In genomic region chr1:180926164-180926981, GRCh38 we compare ENCODE assay signal across 9 cellular contexts. TPM values are rescaled to one million over a fixed set of nuclear protein-coding genes. Genes with fewer than 3 reads are reported as not detected.
DNase-seq lines count a peak whose midpoint lies in the region; ATAC-seq lines count a peak whose summit lies in the region.
"Had no signal": no experiment of that assay in that cellular context is flagged by ENCODE, and none has a peak within 500 bp of the region (broad histone marks: within the 10 kb centered on the region; RNA-seq: fewer than 3 reads in every experiment).

No MANE protein-coding gene starts in this region.

- peaks cover 69% of the 10 kb centered on the region for H3K4me1 ChIP-seq in ectodermal cell (ENCODE audit: control insufficient read depth, insufficient read depth, low read length)
- H3K4me1 ChIP-seq in CD4-positive, alpha-beta memory T cell (ENCODE audit: insufficient read depth, low read length): no peaks in the 10 kb centered on the region

- H3K27me3 Mint-ChIP-seq in naive B cell: peaks cover 0 to 8% (median 5%) of the 10 kb centered on the region in 3 donors
- peaks cover 5% of the 10 kb centered on the region in 2 donors for H3K27me3 Mint-ChIP-seq in CD4-positive, alpha-beta memory T cell

- POLR2A ChIA-PET in CD4-positive, alpha-beta memory T cell (lab: Charles Lee; ENCODE audit: partially characterized antibody): no interaction called here

- H3K4me3 ChIP-seq in ectodermal cell (ENCODE audit: insufficient read depth, low read depth, low read length): no peak overlapping the region
- no peak overlapping the region for H3K4me3 ChIP-seq in CD4-positive, alpha-beta memory T cell (ENCODE audit: low read length in 2 of 2)

- 44 to 45% methylated on average over 14 of the region's 14 CpGs for whole genome bisulfite sequencing in ectodermal cell, 2 experiments

- ATAC-seq in naive B cell (ENCODE audit: low read depth in 2 of 2) (peak; percentile 35 to 39), HG02588 (IDR thresholded peaks at IDR 0.05; ENCODE audit: unreplicated experiment) (no peak)

- intact Hi-C loops in CD4-positive, alpha-beta memory T cell (cut with micrococcal nuclease): no loop called here

- CTCF ChIA-PET in CD4-positive, alpha-beta memory T cell (lab: Charles Lee; ENCODE audit: partially characterized antibody): no interaction called here

- H3K4me3 Mint-ChIP-seq in naive B cell: no peak overlapping the region
- no peak overlapping the region for H3K4me3 Mint-ChIP-seq in CD4-positive, alpha-beta memory T cell
- H3K4me3 Mint-ChIP-seq: immature natural killer cell had no signal

- DNase-seq in NOMO-1 treated with DMSO at 0.1 percent for 48 hours (lab: John Stamatoyannopoulos, UW; ENCODE audit: unreplicated experiment) (peak; percentile 18), NOMO-1 treated with dmso at 0.1 percent for 144 hours (lab: John Stamatoyannopoulos, UW; ENCODE audit: unreplicated experiment) (no peak), NCI-H2227 treated with DMSO at 0.1 percent for 48 hours (lab: John Stamatoyannopoulos, UW) (peak; percentile 52), naive B cell (no peak), AML-193 (lab: John Stamatoyannopoulos, UW) (no peak)
- DNase-seq in CD4-positive, alpha-beta memory T cell: no peak

- no peaks in the 10 kb centered on the region for H3K27me3 ChIP-seq in ectodermal cell (ENCODE audit: control insufficient read depth, insufficient read depth, low read length, poor library complexity, severe bottlenecking)
- no peaks in the 10 kb centered on the region for H3K27me3 ChIP-seq in CD4-positive, alpha-beta memory T cell (ENCODE audit: insufficient read depth, low read length)

- H3K27ac ChIP-seq in ectodermal cell (ENCODE audit: insufficient read depth, low read depth, low read length, poor library complexity, severe bottlenecking): peak overlapping the region; percentile 84
- H3K27ac ChIP-seq in CD4-positive, alpha-beta memory T cell (ENCODE audit: low read depth, low read length): no peak overlapping the region

- H3K4me1 Mint-ChIP-seq in naive B cell: peaks cover 6 to 18% (median 10%) of the 10 kb centered on the region in 3 donors
- H3K4me1 Mint-ChIP-seq in CD4-positive, alpha-beta memory T cell: no peaks in the 10 kb centered on the region

- H3K36me3 ChIP-seq in ectodermal cell (ENCODE audit: control insufficient read depth, insufficient read depth, low read length): no peaks in the 10 kb centered on the region
- no peaks in the 10 kb centered on the region for H3K36me3 ChIP-seq in CD4-positive, alpha-beta memory T cell (ENCODE audit: insufficient read depth, low read length)

- H3K27ac Mint-ChIP-seq in naive B cell: no peak overlapping the region
- no peak overlapping the region for H3K27ac Mint-ChIP-seq in CD4-positive, alpha-beta memory T cell
- H3K27ac Mint-ChIP-seq: immature natural killer cell had no signal

- H3K36me3 Mint-ChIP-seq in naive B cell: no peaks in the 10 kb centered on the region
- H3K36me3 Mint-ChIP-seq in CD4-positive, alpha-beta memory T cell: no peaks in the 10 kb centered on the region
- H3K36me3 Mint-ChIP-seq: immature natural killer cell had no signal

- no peaks in the 10 kb centered on the region for H3K9me3 ChIP-seq in ectodermal cell (ENCODE audit: control insufficient read depth, low read length)
- no peaks in the 10 kb centered on the region for H3K9me3 ChIP-seq in CD4-positive, alpha-beta memory T cell (ENCODE audit: control insufficient read depth in 1 of 2, low read length in 2 of 2)

- no peaks in the 10 kb centered on the region for H3K9me3 Mint-ChIP-seq in naive B cell
- no peaks in the 10 kb centered on the region for H3K9me3 Mint-ChIP-seq in CD4-positive, alpha-beta memory T cell
- H3K9me3 Mint-ChIP-seq: immature natural killer cell had no signal

RNA-seq across cellular contexts. Expression of gene KIAA1614, which starts 13.7 kb away (rescaled TPM):
- 1.6 TPM for polyA plus RNA-seq in ectodermal cell (2013, experiment 1 of 4)
- 2.3 TPM for polyA plus RNA-seq in ectodermal cell (2013, experiment 2 of 4)
- 1.9 TPM for polyA plus RNA-seq in ectodermal cell (2013, experiment 3 of 4)
- polyA plus RNA-seq in ectodermal cell (2013, experiment 4 of 4): 1.9 TPM
- polyA plus RNA-seq in naive B cell (ENCODE audit: low read depth in 6 of 6): under 1 TPM in 1 of 6 donors, not detected in 5; 0.03 TPM
- total RNA-seq in CD4-positive, alpha-beta memory T cell: under 1 TPM; 0.12 to 0.61 TPM
- not detected for polyA plus RNA-seq in CD4-positive, alpha-beta memory T cell
- polyA plus RNA-seq: immature natural killer cell had no signal

Comparison
In these comparisons a context has a peak if more than half of its experiments do, and no peak if none do; other contexts are left out.
1. DNase-seq: peak in NOMO-1 treated with DMSO at 0.1 percent for 48 hours (single experiment) and NCI-H2227 treated with DMSO at 0.1 percent for 48 hours (single experiment); none in NOMO-1 treated with dmso at 0.1 percent for 144 hours (single experiment), naive B cell (single experiment), CD4-positive, alpha-beta memory T cell (0 of 5) and AML-193 (0 of 2).